9 cellular contexts compared by ENCODE assay signal in the genomic region with DNA sequence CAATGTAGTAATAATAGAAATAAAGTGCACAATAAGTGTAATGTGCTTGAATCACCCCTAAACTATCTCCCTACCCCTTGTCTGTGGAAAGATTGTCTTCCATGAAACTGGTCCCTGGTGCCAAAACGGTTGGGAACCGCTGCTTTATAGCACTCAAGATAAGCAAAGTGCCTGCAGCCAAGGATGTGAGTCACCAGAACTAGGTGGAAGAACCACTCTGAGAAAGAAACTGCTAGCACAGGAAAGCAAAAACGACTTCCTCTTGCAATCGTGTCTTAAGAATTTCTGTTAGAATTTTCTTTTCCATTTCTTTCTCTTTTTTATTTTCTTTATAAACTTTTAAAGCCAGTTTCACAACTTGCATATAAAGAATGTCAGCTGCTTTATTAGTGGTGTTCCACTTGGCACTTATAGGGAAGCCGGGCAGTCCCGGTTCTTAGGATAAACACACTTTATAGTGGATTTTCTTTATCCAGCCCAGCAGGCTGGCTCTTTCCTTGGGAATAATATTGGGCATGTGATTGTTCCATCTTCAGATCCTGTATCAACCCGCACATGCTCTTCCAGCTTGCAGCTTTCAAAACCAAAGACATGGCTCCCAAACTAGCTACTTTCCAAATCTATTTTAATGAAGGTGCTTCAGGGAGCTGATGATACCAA. TPM values are rescaled to one million over a fixed set of nuclear protein-coding genes. Genes with fewer than 3 reads are reported as not detected.
DNase-seq lines count a peak whose midpoint lies in the region; ATAC-seq, FAIRE-seq and TF ChIP-seq lines count a peak whose summit lies in the region.
"Had no signal": no experiment of that assay in that cellular context is flagged by ENCODE, and none has a peak within 500 bp of the region (broad histone marks: within the 10 kb centered on the region; RNA-seq: fewer than 3 reads in every experiment).

No MANE protein-coding gene starts in this region.

- no peaks in the 10 kb centered on the region for H3K9me3 ChIP-seq in endothelial cell of umbilical vein (replicated peaks; ENCODE audit: control insufficient read depth, insufficient read depth, low read length)

- H3K27me3 Mint-ChIP-seq in activated CD8-positive, alpha-beta T cell treated with anti-CD3 and anti-CD28 coated beads for 36 hours: no peaks in the 10 kb centered on the region
- no peaks in the 10 kb centered on the region for H3K27me3 Mint-ChIP-seq in type B pancreatic cell

- CTCF ChIA-PET in endothelial cell of umbilical vein (lab: Charles Lee): interaction anchor here (0.8 to 2.2 kb wide), 8 partner anchors 9 to 54 kb away, joined by 3 to 12 read pairs (median 6); no protein-coding TSS in a partner anchor
- CTCF ChIA-PET in activated CD8-positive, alpha-beta T cell treated with anti-CD3 and anti-CD28 coated beads for 36 hours (lab: Charles Lee): no interaction called here

- TF ChIP-seq CTCF in endothelial cell of umbilical vein (IDR thresholded peaks at IDR 0.05; ENCODE audit: extremely low read depth in 1 of 2, insufficient read depth in 1 of 2, low read depth in 1 of 2, low read length in 2 of 2): no peak
- TF ChIP-seq CTCF in activated CD8-positive, alpha-beta T cell treated with anti-CD3 and anti-CD28 coated beads for 36 hours (IDR thresholded peaks at IDR 0.05): no peak
- no peak for TF ChIP-seq CTCF in type B pancreatic cell (conservative IDR thresholded peaks at IDR 0.05)

- no peaks in the 10 kb centered on the region for H3K79me2 ChIP-seq in endothelial cell of umbilical vein (ENCODE audit: control insufficient read depth, insufficient read depth, low read length)

- peak overlapping the region; percentile 63 for H2AFZ ChIP-seq in endothelial cell of umbilical vein (ENCODE audit: low read depth, low read length)

- H4K20me1 ChIP-seq in endothelial cell of umbilical vein (replicated peaks; ENCODE audit: control insufficient read depth, extremely low read depth, insufficient read depth, low read length): no peaks in the 10 kb centered on the region

- TF ChIP-seq POLR2A in endothelial cell of umbilical vein (IDR thresholded peaks at IDR 0.05; ENCODE audit: low read depth, low read length): peak; percentile 32

- no peaks in the 10 kb centered on the region for H3K4me1 Mint-ChIP-seq in activated CD8-positive, alpha-beta T cell treated with anti-CD3 and anti-CD28 coated beads for 36 hours (ENCODE audit: low read depth)
- H3K4me1 Mint-ChIP-seq in type B pancreatic cell (ENCODE audit: unreplicated experiment): no peaks in the 10 kb centered on the region

- H3K4me2 ChIP-seq in endothelial cell of umbilical vein (ENCODE audit: insufficient read depth, low read length): peak overlapping the region; percentile 51

- dilution Hi-C loops in endothelial cell of umbilical vein (cut with MboI; ENCODE audit: extremely low pct_ligation_motif_present, low sequenced_read_pairs): no loop called here

- intact Hi-C loops in endothelial cell of umbilical vein (cut with micrococcal nuclease): loop anchor here (1.0 kb wide), 3 partner anchors 18 to 68 kb away; a partner anchor contains a TSS
- intact Hi-C loops in activated CD8-positive, alpha-beta T cell treated with anti-CD3 and anti-CD28 coated beads for 36 hours (cut with micrococcal nuclease): no loop called here

- H3K36me3 ChIP-seq in endothelial cell of umbilical vein (ENCODE audit: control insufficient read depth in 2 of 2, extremely low read depth in 1 of 2, insufficient read depth in 2 of 2, low read length in 2 of 2): no peaks in the 10 kb centered on the region

- H3K4me3 Mint-ChIP-seq in activated CD8-positive, alpha-beta T cell treated with anti-CD3 and anti-CD28 coated beads for 36 hours: no peak overlapping the region
- no peak overlapping the region for H3K4me3 Mint-ChIP-seq in type B pancreatic cell

- POLR2A ChIA-PET in endothelial cell of umbilical vein (lab: Charles Lee): no interaction called here
- POLR2A ChIA-PET in activated CD8-positive, alpha-beta T cell treated with anti-CD3 and anti-CD28 coated beads for 36 hours (lab: Charles Lee): no interaction called here

- H3K9me1 ChIP-seq in endothelial cell of umbilical vein (replicated peaks; ENCODE audit: control insufficient read depth, extremely low read depth, insufficient read depth, low read length): no peaks in the 10 kb centered on the region

- no peak overlapping the region for H3K27ac Mint-ChIP-seq in activated CD8-positive, alpha-beta T cell treated with anti-CD3 and anti-CD28 coated beads for 36 hours
- H3K27ac Mint-ChIP-seq in type B pancreatic cell: no peak overlapping the region

- BruUV-seq in endothelial cell of umbilical vein (replicated peaks; lab: Mats Ljungman, UMichigan): TSS peak; percentile 26

- DNase-seq in GM04503 (ENCODE audit: low read depth) (peak; percentile 62), NCI-H460 (ENCODE audit: extremely low read depth, low read depth) (peak; percentile 84), endothelial cell of umbilical vein (ENCODE audit: low read depth, low spot score) (peak; percentile 90), pons (ENCODE audit: low spot score) (peak; percentile 14), type B pancreatic cell (ENCODE audit: extremely low spot score, unreplicated experiment) (no peak), COLO668 (lab: John Stamatoyannopoulos, UW; ENCODE audit: unreplicated experiment) (no peak)
- DNase-seq in activated CD8-positive, alpha-beta T cell treated with anti-CD3 and anti-CD28 coated beads for 36 hours: no peak
- DNase-seq: activated CD8-positive, alpha-beta memory T cell treated with anti-CD3 and anti-CD28 coated beads, Interleukin-2, amount 50 U/mL, for 4 hours had no signal

- H3K27ac ChIP-seq in endothelial cell of umbilical vein (ENCODE audit: insufficient read depth, low read depth, low read length): peak overlapping the region; percentile 74

- no peak for ATAC-seq in HG02885 (IDR thresholded peaks at IDR 0.05; ENCODE audit: poor library complexity, unreplicated experiment)
- ATAC-seq in activated CD8-positive, alpha-beta T cell treated with anti-CD3 and anti-CD28 coated beads for 36 hours: no peak

- no peaks in the 10 kb centered on the region for H3K36me3 Mint-ChIP-seq in activated CD8-positive, alpha-beta T cell treated with anti-CD3 and anti-CD28 coated beads for 36 hours (ENCODE audit: low read depth)
- H3K36me3 Mint-ChIP-seq in type B pancreatic cell: no peaks in the 10 kb centered on the region

- H3K4me3 ChIP-seq in endothelial cell of umbilical vein (replicated peaks in 1 of 3; ENCODE audit: insufficient read depth in 1 of 3, low read depth in 1 of 3, low read length in 3 of 3): no peak overlapping the region

- no peaks in the 10 kb centered on the region for H3K9me3 Mint-ChIP-seq in activated CD8-positive, alpha-beta T cell treated with anti-CD3 and anti-CD28 coated beads for 36 hours
- no peaks in the 10 kb centered on the region for H3K9me3 Mint-ChIP-seq in type B pancreatic cell

- peak; percentile 87 for FAIRE-seq in endothelial cell of umbilical vein (lab: Jason Lieb, UNC)

- H3K27me3 ChIP-seq in endothelial cell of umbilical vein (ENCODE audit: control insufficient read depth in 2 of 2, insufficient read depth in 2 of 2, low read length in 2 of 2): no peaks in the 10 kb centered on the region

- peaks cover 59% of the 10 kb centered on the region for H3K4me1 ChIP-seq in endothelial cell of umbilical vein (ENCODE audit: control insufficient read depth, extremely low read depth, insufficient read depth, low read length)

- peak overlapping the region; percentile 45 for H3K9ac ChIP-seq in endothelial cell of umbilical vein (replicated peaks; ENCODE audit: extremely low read depth, insufficient read depth, low read length)

TF ChIP-seq in endothelial cell of umbilical vein, 7 proteins besides CTCF, POLR2A, EP300 and RAD21:
- TF ChIP-seq JUN (IDR thresholded peaks at IDR 0.05; ENCODE audit: borderline replicate concordance, insufficient read depth, insufficient read length, low read depth): peak; percentile 81
- peak; percentile 61 for TF ChIP-seq POLR2AphosphoS5 (IDR thresholded peaks at IDR 0.05; ENCODE audit: insufficient read depth, low read depth, low read length)
- peak; percentile 88 for TF ChIP-seq GATA2 (IDR thresholded peaks at IDR 0.05; ENCODE audit: insufficient read depth, insufficient read length, low read depth, low read length)
- TF ChIP-seq, protein P1, sequence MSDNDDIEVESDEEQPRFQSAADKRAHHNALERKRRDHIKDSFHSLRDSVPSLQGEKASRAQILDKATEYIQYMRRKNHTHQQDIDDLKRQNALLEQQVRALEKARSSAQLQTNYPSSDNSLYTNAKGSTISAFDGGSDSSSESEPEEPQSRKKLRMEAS (IDR thresholded peaks at IDR 0.05; ENCODE audit: insufficient read depth, insufficient read length): no peak
- peak; percentile 96 for TF ChIP-seq FOS (IDR thresholded peaks at IDR 0.05; ENCODE audit: borderline replicate concordance, insufficient read depth, low read length)

RNA-seq across cellular contexts. Expression of a gene that starts 32.3 kb away (rescaled TPM):
- total RNA-seq in NCI-H460 (2014; rRNA removed; shearing (Covaris generic)): 1,552 and 1,559 TPM in 2 replicates
- 662 and 826 TPM in 2 replicates for polyA plus RNA-seq in NCI-H460 (2014; cell fraction: nucleus; rRNA removed)
- total RNA-seq in endothelial cell of umbilical vein (5.2 and 12.6 TPM in 2 replicates), type B pancreatic cell (ENCODE audit: low replicate concordance) (2.7 and 3.3 TPM in 2 replicates)
- polyA plus RNA-seq in endothelial cell of umbilical vein: 3.4 and 6.4 TPM in 2 replicates
- 13.7 and 15.1 TPM in 2 replicates for polyA plus RNA-seq in endothelial cell of umbilical vein (2011; cell fraction: cytosol; rRNA removed)
- 15.6 and 21.3 TPM in 2 replicates for polyA plus RNA-seq in endothelial cell of umbilical vein (2011; cell fraction: nucleus; rRNA removed)
- polyA plus RNA-seq in endothelial cell of umbilical vein (2012): 35.7 and 56.4 TPM in 2 replicates
- 18.1 and 19.6 TPM in 2 replicates for polyA minus RNA-seq in endothelial cell of umbilical vein
- polyA minus RNA-seq in endothelial cell of umbilical vein (2011; cell fraction: cytosol; rRNA and poly(A)+ RNA removed): 6.1 TPM
- 14.4 and 30.7 TPM in 2 replicates for polyA minus RNA-seq in endothelial cell of umbilical vein (2011; cell fraction: nucleus; rRNA and poly(A)+ RNA removed)
- total RNA-seq in activated CD8-positive, alpha-beta T cell treated with anti-CD3 and anti-CD28 coated beads for 36 hours: under 1 TPM in 1 of 2 experiments, not detected in 1; 0.18 TPM

Comparison
In these comparisons a context has a peak if more than half of its experiments do, and no peak if none do; other contexts are left out.
1. DNase-seq: peak in GM04503 (single experiment), NCI-H460 (single experiment), endothelial cell of umbilical vein (single experiment) and pons (single experiment); none in activated CD8-positive, alpha-beta T cell treated with anti-CD3 and anti-CD28 coated beads for 36 hours (single experiment), type B pancreatic cell (single experiment) and COLO668 (single experiment).
2. RNA of a gene that starts 32.3 kb away (total RNA-seq): 1,552 to 1,559 TPM in NCI-H460; 5.2 to 12.6 TPM in endothelial cell of umbilical vein, 2.7 to 3.3 TPM in type B pancreatic cell and 0.18 TPM in activated CD8-positive, alpha-beta T cell treated with anti-CD3 and anti-CD28 coated beads for 36 hours; every median in the first group is over 100 times any median in the second.